Comparison of ENCODE assay signal across 17 cellular contexts in genomic region chr2:239201531-239201876, GRCh38.
DNase-seq lines count a peak whose midpoint lies in the region; ATAC-seq and TF ChIP-seq lines count a peak whose summit lies in the region.
"Had no signal": no experiment of that assay in that cellular context is flagged by ENCODE, and none has a peak within 500 bp of the region (broad histone marks: within the 10 kb centered on the region; RNA-seq: fewer than 3 reads in every experiment).

No MANE protein-coding gene starts in this region.

- H3K36me3 Mint-ChIP-seq in chondrocyte (ENCODE audit: low read depth), result peaks cover 7% of the 10 kb centered on the region

- peak overlapping the region; percentile 26 for H3K27ac ChIP-seq in substantia nigra (ENCODE audit: low read depth, low read length, poor library complexity, severe bottlenecking)
- H3K27ac ChIP-seq: colonic mucosa, tibial artery, WERI-Rb-1 had no signal

- in situ Hi-C loops in GM13977 (cut with MboI; ENCODE audit: low pct_unique_long_range_greater_than_20kb, low sequenced_read_pairs, unreplicated experiment), result no loop called here

- ATAC-seq in GM18502 (IDR thresholded peaks at IDR 0.05; ENCODE audit: poor library complexity, unreplicated experiment), result no peak
- no peak for ATAC-seq in GM19452 (IDR thresholded peaks at IDR 0.05; ENCODE audit: unreplicated experiment)
- no peak for ATAC-seq in HG03135 (IDR thresholded peaks at IDR 0.05; ENCODE audit: unreplicated experiment)
- ATAC-seq in GM21529 (IDR thresholded peaks at IDR 0.05; ENCODE audit: unreplicated experiment), result no peak
- ATAC-seq: HepG2 had no signal

- no peak overlapping the region for H3K4me3 Mint-ChIP-seq in chondrocyte (ENCODE audit: unreplicated experiment)
- H3K4me3 Mint-ChIP-seq: activated naive CD8-positive, alpha-beta T cell; B cell had no signal

- H3K27me3 Mint-ChIP-seq in chondrocyte (ENCODE audit: low read depth), result no peaks in the 10 kb centered on the region
- H3K27me3 Mint-ChIP-seq: activated naive CD8-positive, alpha-beta T cell; B cell had no signal

- H3K9me3 Mint-ChIP-seq in chondrocyte (ENCODE audit: low read depth), result no peaks in the 10 kb centered on the region

- DNase-seq in GM13977 (ENCODE audit: low spot score), result peak; percentile 41
- DNase-seq in chondrocyte (ENCODE audit: low spot score), result peak; percentile 39
- DNase-seq in islet precursor cell, result peak; percentile 47
- peak in 10 of 49 donors; percentile 32 to 74 (median 46) for DNase-seq in substantia nigra (lab: John Stamatoyannopoulos, UW)
- DNase-seq: colonic mucosa, DMS79 treated with DMSO at 0.1 percent for 48 hours, NCI-H1105 treated with DMSO at 0.1 percent for 48 hours, NCI-H345, WERI-Rb-1 had no signal

- TF ChIP-seq CTCF in GM13977 (IDR thresholded peaks at IDR 0.05; ENCODE audit: extremely low read depth, insufficient read depth, missing control alignments) (no peak), chondrocyte (IDR thresholded peaks at IDR 0.05) (no peak)

- H3K4me1 Mint-ChIP-seq in chondrocyte (ENCODE audit: low read depth), result peaks cover 10% of the 10 kb centered on the region

- peak overlapping the region; percentile 36 for H3K27ac Mint-ChIP-seq in chondrocyte (ENCODE audit: unreplicated experiment)
- H3K27ac Mint-ChIP-seq: activated naive CD8-positive, alpha-beta T cell; B cell had no signal
